In the genomic region with DNA sequence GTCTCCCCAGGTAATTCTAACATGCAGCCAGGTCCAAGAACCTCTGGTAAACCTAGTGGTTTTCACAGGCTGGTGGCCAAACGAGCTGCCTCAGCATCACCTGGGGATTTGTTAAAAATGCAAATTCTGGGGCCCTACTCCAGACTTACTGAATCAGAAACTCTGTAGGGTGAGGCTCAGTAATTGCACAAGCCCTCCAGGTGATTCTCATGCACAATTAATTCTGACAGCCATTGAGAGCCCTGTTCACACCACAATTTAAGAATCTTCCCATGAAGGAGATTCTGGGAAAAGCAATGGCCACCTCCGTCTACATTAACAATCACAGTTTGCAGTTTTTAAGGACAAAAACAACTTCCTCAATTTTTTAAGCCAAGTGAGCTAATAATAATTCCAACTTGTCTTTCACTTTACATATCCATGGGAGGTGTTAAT, we compare ENCODE assay signal across 12 cellular contexts.
DNase-seq lines count a peak whose midpoint lies in the region; ATAC-seq, FAIRE-seq and TF ChIP-seq lines count a peak whose summit lies in the region.
"Had no signal": no experiment of that assay in that cellular context is flagged by ENCODE, and none has a peak within 500 bp of the region (broad histone marks: within the 10 kb centered on the region; RNA-seq: fewer than 3 reads in every experiment).

No MANE protein-coding gene starts in this region.

- peak; percentile 83 for FAIRE-seq in GM12891 (lab: Jason Lieb, UNC)

- no peak for DNase-seq in GM12891 (ENCODE audit: insufficient read length, low spot score)
- DNase-seq in NAMALWA (ENCODE audit: low spot score): peak; percentile 72
- no peak for DNase-seq in posterior cingulate gyrus
- DNase-seq in NCI-H2029 (lab: John Stamatoyannopoulos, UW): no peak
- no peak for DNase-seq in anterior cingulate cortex (lab: John Stamatoyannopoulos, UW)
- no peak for DNase-seq in activated CD8-positive, alpha-beta memory T cell treated with anti-CD3 and anti-CD28 coated beads, Interleukin-2, amount 50 U/mL, for 48 hours
- DNase-seq: activated T-cell treated with anti-CD3 and anti-CD28 coated beads, Interleukin-2, amount 50 U/mL, for 24 hours; foreskin melanocyte; mesenchymal stem cell; T-helper 2 cell had no signal

- no peak for TF ChIP-seq POLR2A in GM12891 (IDR thresholded peaks at IDR 0.05; ENCODE audit: low read depth, low read length)

- ATAC-seq in GM19438 (IDR thresholded peaks at IDR 0.05; ENCODE audit: low read depth, unreplicated experiment) (peak; percentile 82), HG02943 (IDR thresholded peaks at IDR 0.05; ENCODE audit: low read depth, unreplicated experiment) (peak; percentile 72)

- intact Hi-C loops in posterior cingulate gyrus (cut with DNase I): no loop called here

TF ChIP-seq in GM12891, 5 proteins besides CTCF, POLR2A, EP300 and RAD21:
- TF ChIP-seq PAX5 (IDR thresholded peaks at IDR 0.05; ENCODE audit: insufficient read depth, low read length, severe bottlenecking): no peak
- peak; percentile 92; the same call in 1 of the 2 replicates for TF ChIP-seq POU2F2 (IDR thresholded peaks at IDR 0.05; ENCODE audit: low read depth, low read length)
TF ChIP-seq in GM12891: peak in this region for 1.
